ENCODE assay signal across 12 cellular contexts in the genomic region with DNA sequence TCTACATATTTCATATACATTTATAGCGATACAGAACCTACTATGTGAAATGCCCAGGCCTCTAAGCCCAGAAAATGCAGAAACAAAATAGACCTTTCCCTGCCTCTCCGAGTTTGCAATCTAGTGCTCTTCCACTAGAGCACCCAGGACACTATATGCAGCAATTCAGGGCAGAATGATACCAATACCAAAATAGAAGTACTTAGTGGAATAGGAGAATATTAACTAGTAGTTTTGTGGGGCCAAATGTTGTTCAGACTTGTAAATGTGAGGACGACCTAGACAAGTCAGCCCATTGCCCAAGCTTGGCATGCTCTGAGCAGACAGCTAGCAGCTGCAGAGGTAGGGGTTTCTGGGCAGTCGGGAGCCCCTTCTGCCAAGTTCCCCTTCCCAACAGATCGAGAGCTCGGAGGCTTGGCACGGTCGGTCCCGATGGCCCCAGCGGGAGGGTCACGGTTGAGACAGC. TPM values are rescaled to one million over a fixed set of nuclear protein-coding genes. Genes with fewer than 3 reads are reported as not detected.
DNase-seq lines count a peak whose midpoint lies in the region; ATAC-seq, FAIRE-seq and TF ChIP-seq lines count a peak whose summit lies in the region.
"Had no signal": no experiment of that assay in that cellular context is flagged by ENCODE, and none has a peak within 500 bp of the region (broad histone marks: within the 10 kb centered on the region; RNA-seq: fewer than 3 reads in every experiment).

No MANE protein-coding gene starts in this region.

- DNase-seq in A673 (ENCODE audit: low spot score) = peak; percentile 67
- no peak for DNase-seq in GM18507 (ENCODE audit: extremely low spot score, insufficient read length, low read depth)
- no peak for DNase-seq in ascending aorta (ENCODE audit: low spot score in 2 of 2)
- DNase-seq in kidney tubule cell (ENCODE audit: low spot score) = peak; percentile 6
- no peak for DNase-seq in stimulated activated CD4-positive, alpha-beta T cell treated with anti-CD3 and anti-CD28 coated beads, Interleukin-2, amount 100 ng/mL, for 48 hours
- DNase-seq: activated CD8-positive, alpha-beta memory T cell treated with anti-CD3 and anti-CD28 coated beads, Interleukin-2, amount 10 ng/mL, durations not matched to agents 7 days and 5 days; GF-D8; stimulated activated CD4-positive, alpha-beta T cell treated with anti-CD3 and anti-CD28 coated beads, Interleukin-4, amount 100 ng/mL, for 1 hour had no signal

- POLR2A ChIA-PET in A673 (lab: Charles Lee; ENCODE audit: low non-redundant PET) = interaction anchor here (0.6 kb wide), 2 partner anchors 111 to 518 kb away, joined by 3 to 5 read pairs; no protein-coding TSS in a partner anchor

- ATAC-seq in GM21381 (IDR thresholded peaks at IDR 0.05; ENCODE audit: unreplicated experiment) (no peak), GM18519 (IDR thresholded peaks at IDR 0.05; ENCODE audit: low FRiP score, unreplicated experiment) (no peak), HG03039 (IDR thresholded peaks at IDR 0.05; ENCODE audit: unreplicated experiment) (no peak)
- ATAC-seq: activated CD8-positive, alpha-beta memory T cell treated with anti-CD3 and anti-CD28 coated beads, Interleukin-2, amount 10 ng/mL, durations not matched to agents 7 days and 5 days had no signal

- H3K4me1 ChIP-seq in A673 (ENCODE audit: insufficient read depth, low read length, poor library complexity, severe bottlenecking) = peaks cover 20% of the 10 kb centered on the region
- H3K4me1 ChIP-seq in ascending aorta = peaks cover 5% of the 10 kb centered on the region in 2 donors

- H3K9me3 ChIP-seq in A673 (ENCODE audit: low read depth, low read length, poor library complexity, severe bottlenecking) (peaks cover 5% of the 10 kb centered on the region), ascending aorta (no peaks in the 10 kb centered on the region)

- TF ChIP-seq CTCF in A673 (conservative IDR thresholded peaks at IDR 0.05; ENCODE audit: low read depth, low read length) = no peak; the same call in 1 of the 2 replicates
- no peak for TF ChIP-seq CTCF in ascending aorta (IDR thresholded peaks at IDR 0.05)

- no peaks in the 10 kb centered on the region for H3K27me3 ChIP-seq in A673 (replicated peaks; ENCODE audit: insufficient read depth, low read depth, low read length, poor library complexity)
- H3K27me3 ChIP-seq in ascending aorta = peaks cover 12% of the 10 kb centered on the region

- peak; percentile 70 for FAIRE-seq in GM18507 (lab: Jason Lieb, UNC)

- H3K36me3 ChIP-seq in A673 (ENCODE audit: insufficient read depth, low read length, poor library complexity, severe bottlenecking) (no peaks in the 10 kb centered on the region), ascending aorta (no peaks in the 10 kb centered on the region)

- no TSS peak for BruUV-seq in A673 (replicated peaks; lab: Mats Ljungman, UMichigan)

- intact Hi-C loops in A673 (cut with micrococcal nuclease; ENCODE audit: unreplicated experiment) = loop anchor here (5.0 kb wide), 1 partner anchor 107 kb away; no protein-coding TSS in a partner anchor
- intact Hi-C loops in ascending aorta (cut with DNase I) = no loop called here

- H3K4me3 ChIP-seq in A673 (ENCODE audit: low read depth, low read length, poor library complexity, severe bottlenecking) (peak overlapping the region; percentile 49), ascending aorta (peak overlapping the region; percentile 19 to 68)

- H3K27ac ChIP-seq in A673 (ENCODE audit: low read depth, low read length, poor library complexity, severe bottlenecking) (peak overlapping the region; percentile 62), ascending aorta (no peak overlapping the region)

- CTCF ChIA-PET in A673 (lab: Charles Lee) = interaction anchor here (1.0 kb wide), 1 partner anchor 266 kb away, joined by 3 read pairs; no protein-coding TSS in a partner anchor

RNA-seq across cellular contexts. Expression of a gene that starts 35.8 kb away (rescaled TPM):
- 4.3 and 5.2 TPM in 2 replicates for total RNA-seq in A673 (2021)
- total RNA-seq in ascending aorta = 46.0 TPM
- total RNA-seq: NCI-H460 had no signal

Comparison
In these comparisons a context has a peak if more than half of its experiments do, and no peak if none do; other contexts are left out.
1. DNase-seq: peak in A673 (single experiment) and kidney tubule cell (single experiment); none in GM18507 (single experiment), ascending aorta (0 of 2) and stimulated activated CD4-positive, alpha-beta T cell treated with anti-CD3 and anti-CD28 coated beads, Interleukin-2, amount 100 ng/mL, for 48 hours (0 of 2).